ENCODE assay signal across 3 cellular contexts in the genomic region with DNA sequence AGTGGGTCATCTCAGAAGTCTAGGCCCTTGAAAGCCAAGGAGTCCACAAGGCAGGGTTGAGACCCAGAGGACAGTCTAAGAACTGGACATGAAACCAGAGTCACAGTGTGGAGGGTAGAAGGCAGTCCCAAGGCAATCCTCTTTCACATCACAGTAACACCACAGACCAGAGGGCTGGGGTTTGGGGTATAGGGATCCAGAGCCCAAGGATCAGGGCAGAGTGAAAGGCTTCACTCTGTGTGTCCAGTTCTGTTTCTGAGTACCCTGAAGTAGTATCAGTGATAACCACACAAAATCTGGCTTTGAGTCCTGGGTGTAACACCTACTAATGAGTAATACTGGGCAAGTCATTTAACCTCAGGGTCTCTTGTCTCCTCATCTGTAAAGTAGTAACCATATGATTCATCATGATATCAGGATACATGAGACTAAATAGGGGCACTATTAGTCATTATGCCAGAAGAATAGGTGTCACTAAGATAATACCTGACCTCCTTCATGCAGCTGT.
TF ChIP-seq lines count a peak whose summit lies in the region.

No MANE protein-coding gene starts in this region.

TF ChIP-seq in SK-N-SH, 30 proteins besides CTCF, POLR2A, EP300 and RAD21 (continued from another document):
- TF ChIP-seq, protein P1, sequence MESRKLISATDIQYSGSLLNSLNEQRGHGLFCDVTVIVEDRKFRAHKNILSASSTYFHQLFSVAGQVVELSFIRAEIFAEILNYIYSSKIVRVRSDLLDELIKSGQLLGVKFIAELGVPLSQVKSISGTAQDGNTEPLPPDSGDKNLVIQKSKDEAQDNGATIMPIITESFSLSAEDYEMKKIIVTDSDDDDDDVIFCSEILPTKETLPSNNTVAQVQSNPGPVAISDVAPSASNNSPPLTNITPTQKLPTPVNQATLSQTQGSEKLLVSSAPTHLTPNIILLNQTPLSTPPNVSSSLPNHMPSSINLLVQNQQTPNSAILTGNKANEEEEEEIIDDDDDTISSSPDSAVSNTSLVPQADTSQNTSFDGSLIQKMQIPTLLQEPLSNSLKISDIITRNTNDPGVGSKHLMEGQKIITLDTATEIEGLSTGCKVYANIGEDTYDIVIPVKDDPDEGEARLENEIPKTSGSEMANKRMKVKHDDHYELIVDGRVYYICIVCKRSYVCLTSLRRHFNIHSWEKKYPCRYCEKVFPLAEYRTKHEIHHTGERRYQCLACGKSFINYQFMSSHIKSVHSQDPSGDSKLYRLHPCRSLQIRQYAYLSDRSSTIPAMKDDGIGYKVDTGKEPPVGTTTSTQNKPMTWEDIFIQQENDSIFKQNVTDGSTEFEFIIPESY (IDR thresholded peaks at IDR 0.05; ENCODE audit: borderline replicate concordance, low read depth): no peak
- TF ChIP-seq YY1 (IDR thresholded peaks at IDR 0.05; ENCODE audit: low read depth) (no peak), EZH2phosphoT487 (IDR thresholded peaks at IDR 0.05; ENCODE audit: borderline replicate concordance, low read depth) (no peak), RFX5 (IDR thresholded peaks at IDR 0.05; ENCODE audit: low read length) (no peak), FOSL2 (IDR thresholded peaks at IDR 0.05; ENCODE audit: borderline replicate concordance, low read depth) (peak; percentile 59), JUND (IDR thresholded peaks at IDR 0.05) (peak; percentile 22; the same call in 1 of the 2 replicates), SIN3A (IDR thresholded peaks at IDR 0.05; ENCODE audit: borderline replicate concordance, low read depth, low read length) (no peak)
- TF ChIP-seq, protein P2, sequence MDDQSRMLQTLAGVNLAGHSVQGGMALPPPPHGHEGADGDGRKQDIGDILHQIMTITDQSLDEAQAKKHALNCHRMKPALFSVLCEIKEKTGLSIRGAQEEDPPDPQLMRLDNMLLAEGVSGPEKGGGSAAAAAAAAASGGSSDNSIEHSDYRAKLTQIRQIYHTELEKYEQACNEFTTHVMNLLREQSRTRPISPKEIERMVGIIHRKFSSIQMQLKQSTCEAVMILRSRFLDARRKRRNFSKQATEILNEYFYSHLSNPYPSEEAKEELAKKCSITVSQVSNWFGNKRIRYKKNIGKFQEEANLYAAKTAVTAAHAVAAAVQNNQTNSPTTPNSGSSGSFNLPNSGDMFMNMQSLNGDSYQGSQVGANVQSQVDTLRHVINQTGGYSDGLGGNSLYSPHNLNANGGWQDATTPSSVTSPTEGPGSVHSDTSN (IDR thresholded peaks at IDR 0.05): 0 out of 2 replicates have a peak, but pooled peaks have one; percentile 3

TF ChIP-seq in SK-N-SH treated with all-trans-retinoic acid at 6 μM for 48 hours, 23 proteins besides CTCF, POLR2A, EP300 and RAD21 (continued from another document):
- TF ChIP-seq, protein P3, sequence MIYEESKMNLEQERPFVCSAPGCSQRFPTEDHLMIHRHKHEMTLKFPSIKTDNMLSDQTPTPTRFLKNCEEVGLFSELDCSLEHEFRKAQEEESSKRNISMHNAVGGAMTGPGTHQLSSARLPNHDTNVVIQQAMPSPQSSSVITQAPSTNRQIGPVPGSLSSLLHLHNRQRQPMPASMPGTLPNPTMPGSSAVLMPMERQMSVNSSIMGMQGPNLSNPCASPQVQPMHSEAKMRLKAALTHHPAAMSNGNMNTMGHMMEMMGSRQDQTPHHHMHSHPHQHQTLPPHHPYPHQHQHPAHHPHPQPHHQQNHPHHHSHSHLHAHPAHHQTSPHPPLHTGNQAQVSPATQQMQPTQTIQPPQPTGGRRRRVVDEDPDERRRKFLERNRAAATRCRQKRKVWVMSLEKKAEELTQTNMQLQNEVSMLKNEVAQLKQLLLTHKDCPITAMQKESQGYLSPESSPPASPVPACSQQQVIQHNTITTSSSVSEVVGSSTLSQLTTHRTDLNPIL (CRISPR knock-in tag; IDR thresholded peaks at IDR 0.05; ENCODE audit: low read depth): no peak
- TF ChIP-seq, protein P4, sequence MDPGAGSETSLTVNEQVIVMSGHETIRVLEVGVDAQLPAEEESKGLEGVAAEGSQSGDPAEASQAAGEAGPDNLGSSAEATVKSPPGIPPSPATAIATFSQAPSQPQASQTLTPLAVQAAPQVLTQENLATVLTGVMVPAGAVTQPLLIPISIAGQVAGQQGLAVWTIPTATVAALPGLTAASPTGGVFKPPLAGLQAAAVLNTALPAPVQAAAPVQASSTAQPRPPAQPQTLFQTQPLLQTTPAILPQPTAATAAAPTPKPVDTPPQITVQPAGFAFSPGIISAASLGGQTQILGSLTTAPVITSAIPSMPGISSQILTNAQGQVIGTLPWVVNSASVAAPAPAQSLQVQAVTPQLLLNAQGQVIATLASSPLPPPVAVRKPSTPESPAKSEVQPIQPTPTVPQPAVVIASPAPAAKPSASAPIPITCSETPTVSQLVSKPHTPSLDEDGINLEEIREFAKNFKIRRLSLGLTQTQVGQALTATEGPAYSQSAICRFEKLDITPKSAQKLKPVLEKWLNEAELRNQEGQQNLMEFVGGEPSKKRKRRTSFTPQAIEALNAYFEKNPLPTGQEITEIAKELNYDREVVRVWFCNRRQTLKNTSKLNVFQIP (CRISPR knock-in tag; IDR thresholded peaks at IDR 0.05; ENCODE audit: borderline replicate concordance, low read depth): no peak
- TF ChIP-seq ZFP3 (CRISPR knock-in tag; IDR thresholded peaks at IDR 0.05) (no peak), ZNF565 (CRISPR knock-in tag; conservative IDR thresholded peaks at IDR 0.05; ENCODE audit: low read depth) (no peak), ARNTL (CRISPR knock-in tag; IDR thresholded peaks at IDR 0.05; ENCODE audit: borderline replicate concordance, low read depth) (no peak)
- TF ChIP-seq, protein P5, sequence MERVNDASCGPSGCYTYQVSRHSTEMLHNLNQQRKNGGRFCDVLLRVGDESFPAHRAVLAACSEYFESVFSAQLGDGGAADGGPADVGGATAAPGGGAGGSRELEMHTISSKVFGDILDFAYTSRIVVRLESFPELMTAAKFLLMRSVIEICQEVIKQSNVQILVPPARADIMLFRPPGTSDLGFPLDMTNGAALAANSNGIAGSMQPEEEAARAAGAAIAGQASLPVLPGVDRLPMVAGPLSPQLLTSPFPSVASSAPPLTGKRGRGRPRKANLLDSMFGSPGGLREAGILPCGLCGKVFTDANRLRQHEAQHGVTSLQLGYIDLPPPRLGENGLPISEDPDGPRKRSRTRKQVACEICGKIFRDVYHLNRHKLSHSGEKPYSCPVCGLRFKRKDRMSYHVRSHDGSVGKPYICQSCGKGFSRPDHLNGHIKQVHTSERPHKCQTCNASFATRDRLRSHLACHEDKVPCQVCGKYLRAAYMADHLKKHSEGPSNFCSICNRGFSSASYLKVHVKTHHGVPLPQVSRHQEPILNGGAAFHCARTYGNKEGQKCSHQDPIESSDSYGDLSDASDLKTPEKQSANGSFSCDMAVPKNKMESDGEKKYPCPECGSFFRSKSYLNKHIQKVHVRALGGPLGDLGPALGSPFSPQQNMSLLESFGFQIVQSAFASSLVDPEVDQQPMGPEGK (CRISPR knock-in tag; IDR thresholded peaks at IDR 0.05; ENCODE audit: borderline replicate concordance): no peak

TF ChIP-seq in HCT116, 20 proteins besides CTCF, POLR2A, EP300 and RAD21 (continued from another document):
- TF ChIP-seq SP1 (IDR thresholded peaks at IDR 0.05; ENCODE audit: low read depth) (peak; percentile 89), YY1 (IDR thresholded peaks at IDR 0.05; ENCODE audit: extremely low read depth, insufficient replicate concordance, low read depth, low read length) (no peak), TCF7L2 (IDR thresholded peaks at IDR 0.05; ENCODE audit: borderline replicate concordance, extremely low read depth, insufficient read depth, insufficient read length) (no peak), EGR1 (IDR thresholded peaks at IDR 0.05; ENCODE audit: low read depth) (no peak)
